22 cellular contexts compared by ENCODE assay signal in the genomic region with DNA sequence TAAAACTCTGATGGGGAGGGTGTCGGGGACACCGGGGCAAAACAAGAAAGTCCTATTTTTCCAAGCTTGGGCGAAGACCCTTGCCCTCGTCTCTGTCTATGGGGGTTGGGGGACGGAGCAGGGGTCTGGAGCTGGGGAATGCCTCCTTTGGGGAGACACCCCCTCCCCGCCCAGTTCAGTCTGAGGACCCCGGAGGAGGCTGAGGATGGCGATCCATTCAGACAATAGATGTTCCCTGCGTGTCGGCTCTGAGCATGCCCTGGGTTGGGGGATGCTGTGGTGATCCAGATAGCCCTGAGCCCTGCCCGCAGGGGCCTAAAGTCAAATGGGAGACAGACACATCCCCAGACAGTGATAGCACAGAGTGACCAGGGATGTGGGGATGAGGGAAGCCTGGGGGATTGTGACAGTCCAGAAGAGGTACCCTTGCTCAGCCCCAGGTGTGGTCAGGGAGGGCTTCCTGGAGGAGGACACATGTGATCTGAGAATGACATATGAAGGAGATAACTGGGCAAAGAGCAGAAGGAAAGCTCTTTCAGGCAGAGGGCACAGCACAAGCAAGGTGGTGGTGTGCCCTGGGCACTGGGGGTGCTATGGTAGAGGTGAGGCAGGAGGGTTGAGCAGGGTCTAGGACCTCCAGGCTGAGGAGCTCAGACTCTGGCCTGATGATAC. TPM values are rescaled to one million over a fixed set of nuclear protein-coding genes. Genes with fewer than 3 reads are reported as not detected.
DNase-seq lines count a peak whose midpoint lies in the region; ATAC-seq and TF ChIP-seq lines count a peak whose summit lies in the region.
"Had no signal": no experiment of that assay in that cellular context is flagged by ENCODE, and none has a peak within 500 bp of the region (broad histone marks: within the 10 kb centered on the region; RNA-seq: fewer than 3 reads in every experiment).

No MANE protein-coding gene starts in this region.

- H3K27me3 Mint-ChIP-seq in CD8-positive, alpha-beta memory T cell: peaks cover 0 to 2% of the 10 kb centered on the region in 2 donors
- H3K27me3 Mint-ChIP-seq in T-helper 17 cell: no peaks in the 10 kb centered on the region
- no peaks in the 10 kb centered on the region for H3K27me3 Mint-ChIP-seq in naive thymus-derived CD4-positive, alpha-beta T cell

- CTCF ChIA-PET in CD8-positive, alpha-beta memory T cell (lab: Charles Lee): interaction anchor here (1.4 kb wide), 1 partner anchor 13 kb away, joined by 9 read pairs; no protein-coding TSS in a partner anchor
- CTCF ChIA-PET in naive thymus-derived CD4-positive, alpha-beta T cell (lab: Charles Lee): no interaction called here

- POLR2A ChIA-PET in CD8-positive, alpha-beta memory T cell (lab: Charles Lee): interaction anchor here (0.5 kb wide), 1 partner anchor 295 kb away, joined by 3 read pairs; no protein-coding TSS in a partner anchor
- POLR2A ChIA-PET in naive thymus-derived CD4-positive, alpha-beta T cell (lab: Charles Lee): interaction anchor here (0.6 to 1.4 kb wide), 3 partner anchors 10 to 231 kb away, joined by 3 to 4 read pairs (median 4); a partner anchor contains a TSS

- H3K27ac ChIP-seq in CD8-positive, alpha-beta memory T cell (ENCODE audit: low read depth, low read length): no peak overlapping the region
- H3K27ac ChIP-seq in naive thymus-derived CD4-positive, alpha-beta T cell (ENCODE audit: low read depth, low read length): no peak overlapping the region
- H3K27ac ChIP-seq: PC-9, SJSA1 had no signal

- ATAC-seq in T-helper 17 cell: no peak
- ATAC-seq in naive thymus-derived CD4-positive, alpha-beta T cell: no peak
- no peak for ATAC-seq in stimulated activated effector memory CD8-positive, alpha-beta T cell treated with anti-CD3 and anti-CD28 coated beads, Interleukin-12 subunit alpha, Interleukin-12 subunit beta, amount 100 ng/mL, for 72 hours
- ATAC-seq in GM21515 (IDR thresholded peaks at IDR 0.05; ENCODE audit: unreplicated experiment): no peak
- ATAC-seq: CD8-positive, alpha-beta T cell; HCT116 had no signal

- H3K27ac Mint-ChIP-seq in CD8-positive, alpha-beta memory T cell: peak overlapping the region in 5 of 8 donors; percentile 31 to 94 (median 54)
- H3K27ac Mint-ChIP-seq in T-helper 17 cell: peak overlapping the region; percentile 81
- H3K27ac Mint-ChIP-seq in naive thymus-derived CD4-positive, alpha-beta T cell: peak overlapping the region in 6 of 9 donors; percentile 17 to 88 (median 60)
- peak overlapping the region; percentile 80 for H3K27ac Mint-ChIP-seq in stimulated activated effector memory CD8-positive, alpha-beta T cell treated with anti-CD3 and anti-CD28 coated beads, Interleukin-12 subunit alpha, Interleukin-12 subunit beta, amount 100 ng/mL, for 72 hours
- H3K27ac Mint-ChIP-seq: CD8-positive, alpha-beta T cell had no signal

- no peak for TF ChIP-seq POLR2A in erythroblast (IDR thresholded peaks at IDR 0.05; ENCODE audit: low read length)

- intact Hi-C loops in naive thymus-derived CD4-positive, alpha-beta T cell (cut with micrococcal nuclease): no loop called here

- H3K4me1 ChIP-seq in CD8-positive, alpha-beta memory T cell (ENCODE audit: insufficient read depth, low read length): peaks cover 11% of the 10 kb centered on the region
- peaks cover 5 to 16% of the 10 kb centered on the region in 2 donors for H3K4me1 ChIP-seq in naive thymus-derived CD4-positive, alpha-beta T cell (ENCODE audit: control insufficient read depth in 2 of 2, insufficient read depth in 2 of 2, low read length in 2 of 2)
- H3K4me1 ChIP-seq: BE2C, SJSA1 had no signal

- no peak overlapping the region for H3K4me3 Mint-ChIP-seq in CD8-positive, alpha-beta memory T cell
- H3K4me3 Mint-ChIP-seq in T-helper 17 cell: no peak overlapping the region
- H3K4me3 Mint-ChIP-seq in naive thymus-derived CD4-positive, alpha-beta T cell: no peak overlapping the region
- H3K4me3 Mint-ChIP-seq in stimulated activated effector memory CD8-positive, alpha-beta T cell treated with anti-CD3 and anti-CD28 coated beads, Interleukin-12 subunit alpha, Interleukin-12 subunit beta, amount 100 ng/mL, for 72 hours: no peak overlapping the region
- H3K4me3 Mint-ChIP-seq: CD8-positive, alpha-beta T cell had no signal

- no peaks in the 10 kb centered on the region for H3K27me3 ChIP-seq in CD8-positive, alpha-beta memory T cell (ENCODE audit: insufficient read depth, low read length, poor library complexity, severe bottlenecking)
- H3K27me3 ChIP-seq in naive thymus-derived CD4-positive, alpha-beta T cell (ENCODE audit: control insufficient read depth in 2 of 2, insufficient read depth in 2 of 2, low read length in 2 of 2): no peaks in the 10 kb centered on the region
- H3K27me3 ChIP-seq: BE2C, SJSA1 had no signal

- H3K9me3 Mint-ChIP-seq in CD8-positive, alpha-beta memory T cell: peaks cover 0 to 2% (median 0%) of the 10 kb centered on the region in 5 donors
- peaks cover 0 to 10% (median 0%) of the 10 kb centered on the region in 11 donors for H3K9me3 Mint-ChIP-seq in naive thymus-derived CD4-positive, alpha-beta T cell
- H3K9me3 Mint-ChIP-seq in stimulated activated effector memory CD8-positive, alpha-beta T cell treated with anti-CD3 and anti-CD28 coated beads, Interleukin-12 subunit alpha, Interleukin-12 subunit beta, amount 100 ng/mL, for 72 hours: no peaks in the 10 kb centered on the region
- H3K9me3 Mint-ChIP-seq: CD8-positive, alpha-beta T cell had no signal

- H3K9me3 ChIP-seq in CD8-positive, alpha-beta memory T cell (ENCODE audit: low read length): no peaks in the 10 kb centered on the region
- no peaks in the 10 kb centered on the region for H3K9me3 ChIP-seq in T-helper 17 cell (ENCODE audit: control insufficient read depth, low read length, poor library complexity, severe bottlenecking)
- no peaks in the 10 kb centered on the region for H3K9me3 ChIP-seq in naive thymus-derived CD4-positive, alpha-beta T cell (ENCODE audit: control insufficient read depth in 2 of 3, low read length in 3 of 3)
- H3K9me3 ChIP-seq: BE2C, SJSA1 had no signal

- H3K4me3 ChIP-seq in CD8-positive, alpha-beta memory T cell (ENCODE audit: low read length): no peak overlapping the region
- no peak overlapping the region for H3K4me3 ChIP-seq in naive thymus-derived CD4-positive, alpha-beta T cell (ENCODE audit: low read length)
- H3K4me3 ChIP-seq: PC-9, SJSA1 had no signal

- no peak for DNase-seq in CD8-positive, alpha-beta memory T cell
- DNase-seq in T-helper 17 cell (no peak), erythroblast (lab: John Stamatoyannopoulos, UW) (no peak), OCI-M2 (lab: John Stamatoyannopoulos, UW; ENCODE audit: unreplicated experiment) (no peak)
- DNase-seq in naive thymus-derived CD4-positive, alpha-beta T cell: no peak
- no peak for DNase-seq in stimulated activated effector memory CD8-positive, alpha-beta T cell treated with anti-CD3 and anti-CD28 coated beads, Interleukin-12 subunit alpha, Interleukin-12 subunit beta, amount 100 ng/mL, for 72 hours (ENCODE audit: low spot score in 2 of 2)
- DNase-seq: BE2C; CD8-positive, alpha-beta T cell; DMS79 treated with DMSO at 0.1 percent for 48 hours; KBM-7; MV-4-11; NCI-H1417 treated with DMSO at 0.1 percent for 48 hours; NCI-H2029 treated with DMSO at 0.1 percent for 48 hours; NCI-H2171 treated with DMSO at 0.1 percent for 48 hours; NCI-H510A; NCI-H82; PC-9 had no signal

- H3K36me3 ChIP-seq in CD8-positive, alpha-beta memory T cell (ENCODE audit: insufficient read depth, low read length): no peaks in the 10 kb centered on the region
- peaks cover 0 to 29% (median 0%) of the 10 kb centered on the region in 3 experiments for H3K36me3 ChIP-seq in naive thymus-derived CD4-positive, alpha-beta T cell (ENCODE audit: control insufficient read depth in 2 of 3, insufficient read depth in 3 of 3, low read length in 3 of 3)
- H3K36me3 ChIP-seq: BE2C, SJSA1 had no signal

- H3K4me1 Mint-ChIP-seq in CD8-positive, alpha-beta memory T cell: peaks cover 24 to 42% (median 35%) of the 10 kb centered on the region in 3 donors
- H3K4me1 Mint-ChIP-seq in T-helper 17 cell: peaks cover 38% of the 10 kb centered on the region
- peaks cover 18 to 49% (median 41%) of the 10 kb centered on the region in 7 donors for H3K4me1 Mint-ChIP-seq in naive thymus-derived CD4-positive, alpha-beta T cell
- H3K4me1 Mint-ChIP-seq in stimulated activated effector memory CD8-positive, alpha-beta T cell treated with anti-CD3 and anti-CD28 coated beads, Interleukin-12 subunit alpha, Interleukin-12 subunit beta, amount 100 ng/mL, for 72 hours: peaks cover 49% of the 10 kb centered on the region

- peaks cover 0 to 34% (median 8%) of the 10 kb centered on the region in 3 donors for H3K36me3 Mint-ChIP-seq in CD8-positive, alpha-beta memory T cell
- H3K36me3 Mint-ChIP-seq in T-helper 17 cell (ENCODE audit: low read depth): peaks cover 16% of the 10 kb centered on the region
- H3K36me3 Mint-ChIP-seq in naive thymus-derived CD4-positive, alpha-beta T cell: peaks cover 5 to 17% (median 9%) of the 10 kb centered on the region in 5 donors
- peaks cover 16% of the 10 kb centered on the region for H3K36me3 Mint-ChIP-seq in stimulated activated effector memory CD8-positive, alpha-beta T cell treated with anti-CD3 and anti-CD28 coated beads, Interleukin-12 subunit alpha, Interleukin-12 subunit beta, amount 100 ng/mL, for 72 hours

RNA-seq across cellular contexts. Expression of a gene that starts 9.1 kb away (rescaled TPM):
- 10 to 100 TPM; 12.4 to 12.5 TPM for total RNA-seq in CD8-positive, alpha-beta memory T cell
- polyA plus RNA-seq in CD8-positive, alpha-beta memory T cell: 3.0 TPM
- 1 to 10 TPM; 6.8 to 8.7 TPM for total RNA-seq in T-helper 17 cell
- 10 to 100 TPM in 3 of 5 experiments, 1 to 10 TPM in 2; 5.7 to 14.9 (median 11.6) TPM for total RNA-seq in naive thymus-derived CD4-positive, alpha-beta T cell
- polyA plus RNA-seq in naive thymus-derived CD4-positive, alpha-beta T cell: 1 to 10 TPM; 1.2 to 2.4 TPM

RNA-seq across cellular contexts. Expression of a gene that starts 37.2 kb away (rescaled TPM):
- 1 to 10 TPM; 6.4 to 6.8 TPM for total RNA-seq in CD8-positive, alpha-beta memory T cell
- polyA plus RNA-seq in CD8-positive, alpha-beta memory T cell: 96.2 TPM
- 10 to 100 TPM in 1 of 2 donors, 1 to 10 TPM in 1; 5.9 to 16.7 TPM for total RNA-seq in T-helper 17 cell
- 100 to 1,000 TPM in 1 of 5 experiments, 10 to 100 TPM in 3, not detected in 1; 15.1 to 428 (median 35.6) TPM for total RNA-seq in naive thymus-derived CD4-positive, alpha-beta T cell
- 1 to 10 TPM; 2.3 to 3.7 TPM for polyA plus RNA-seq in naive thymus-derived CD4-positive, alpha-beta T cell
- total RNA-seq: G401, PC-9, SJSA1 had no signal
- polyA plus RNA-seq: AG04450 had no signal

RNA-seq across cellular contexts. Expression of a gene that starts 42.9 kb away (rescaled TPM):
- total RNA-seq in CD8-positive, alpha-beta memory T cell: 10 to 100 TPM; 53.4 to 60.1 TPM
- polyA plus RNA-seq in CD8-positive, alpha-beta memory T cell: 1,883 TPM
- 10 to 100 TPM; 63.0 to 73.7 TPM for total RNA-seq in T-helper 17 cell
- total RNA-seq in naive thymus-derived CD4-positive, alpha-beta T cell: 100 to 1,000 TPM in 3 of 5 experiments, 10 to 100 TPM in 2; 57.4 to 117 (median 113) TPM
- 100 to 1,000 TPM; 879 to 895 TPM for polyA plus RNA-seq in naive thymus-derived CD4-positive, alpha-beta T cell
- total RNA-seq: G401, SJSA1 had no signal

RNA-seq across cellular contexts. Expression of a gene that starts 44.9 kb away (rescaled TPM):
- total RNA-seq in CD8-positive, alpha-beta memory T cell: 10 to 100 TPM; 63.3 to 66.5 TPM
- polyA plus RNA-seq in CD8-positive, alpha-beta memory T cell: 3.0 TPM
- total RNA-seq in T-helper 17 cell: 100 to 1,000 TPM; 128 to 140 TPM
- total RNA-seq in naive thymus-derived CD4-positive, alpha-beta T cell: 100 to 1,000 TPM in 1 of 5 experiments, 10 to 100 TPM in 4; 47.8 to 116 (median 57.0) TPM
- polyA plus RNA-seq in naive thymus-derived CD4-positive, alpha-beta T cell: 1 to 10 TPM; 2.4 to 6.5 TPM

RNA-seq across cellular contexts. Expression of a gene that starts 49.7 kb away (rescaled TPM):
- 10 to 100 TPM; 21.0 to 21.9 TPM for total RNA-seq in CD8-positive, alpha-beta memory T cell
- 54.2 TPM for polyA plus RNA-seq in CD8-positive, alpha-beta memory T cell
- 1 to 10 TPM; 6.2 to 6.9 TPM for total RNA-seq in T-helper 17 cell
- total RNA-seq in naive thymus-derived CD4-positive, alpha-beta T cell: 10 to 100 TPM in 3 of 5 experiments, 1 to 10 TPM in 2; 7.8 to 26.1 (median 17.8) TPM
- 10 to 100 TPM; 29.9 to 58.1 TPM for polyA plus RNA-seq in naive thymus-derived CD4-positive, alpha-beta T cell
